10 cellular contexts compared by ENCODE assay signal in the genomic region with DNA sequence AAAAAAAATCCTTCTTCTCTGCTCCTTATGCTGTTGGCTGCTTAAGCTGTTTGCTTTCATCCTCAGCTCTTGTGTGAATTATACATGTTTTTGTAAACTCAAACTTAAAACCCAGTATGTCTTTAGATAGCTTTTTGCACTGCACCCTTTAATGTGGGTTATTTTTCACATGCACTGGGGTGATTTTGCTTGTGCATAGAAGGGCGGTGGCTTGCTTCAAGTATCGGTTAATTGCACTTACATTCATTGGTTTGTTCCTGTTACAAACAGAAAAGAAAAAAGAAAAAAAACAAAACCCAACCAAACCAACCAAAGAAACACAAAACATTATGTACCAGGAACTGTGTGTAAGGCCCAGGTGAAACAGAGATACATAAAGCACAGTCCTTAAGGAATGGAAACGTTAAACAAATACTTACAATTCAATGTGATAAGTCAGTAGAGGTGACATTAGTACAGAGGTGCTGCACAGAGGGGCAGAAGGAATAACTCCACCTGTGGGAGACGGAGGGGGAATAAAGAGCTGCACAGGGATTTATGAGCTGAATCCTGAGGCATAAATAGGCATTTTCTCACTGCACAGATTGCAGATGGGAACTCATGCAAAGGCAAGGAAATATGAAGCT.
"Had no signal": no experiment of that assay in that cellular context is flagged by ENCODE, and none has a peak within 500 bp of the region (broad histone marks: within the 10 kb centered on the region; RNA-seq: fewer than 3 reads in every experiment).

No MANE protein-coding gene starts in this region.

- H3K27ac Mint-ChIP-seq: activated naive CD8-positive, alpha-beta T cell treated with anti-CD3 and anti-CD28 coated beads for 36 hours; activated T-helper 1 cell treated with anti-CD3 and anti-CD28 coated beads, Interleukin-12 subunit alpha, Interleukin-12 subunit beta, Interleukin-2, Interleukin-4 antibody, amounts not matched to agents 30 ng/mL and 10 ng/mL and 1 ng/mL, durations not matched to agents 14 hours and 24 hours and 36 hours had no signal

- H3K9me3 ChIP-seq: gastroesophageal sphincter had no signal

- H3K4me3 ChIP-seq: gastroesophageal sphincter, heart left ventricle, tibial nerve had no signal

- H3K9me3 Mint-ChIP-seq: activated naive CD8-positive, alpha-beta T cell treated with anti-CD3 and anti-CD28 coated beads for 36 hours had no signal

- H3K27me3 ChIP-seq: gastroesophageal sphincter, heart left ventricle, tibial nerve had no signal

- DNase-seq: amniotic stem cell, left ventricle myocardium superior, occipital lobe had no signal

- H3K36me3 ChIP-seq: gastroesophageal sphincter, heart left ventricle, tibial nerve had no signal

- H3K4me1 ChIP-seq: gastroesophageal sphincter, heart left ventricle, tibial nerve had no signal

- H3K4me1 Mint-ChIP-seq: activated naive CD8-positive, alpha-beta T cell treated with anti-CD3 and anti-CD28 coated beads for 36 hours had no signal

- H3K4me3 Mint-ChIP-seq: activated naive CD8-positive, alpha-beta T cell treated with anti-CD3 and anti-CD28 coated beads for 36 hours; activated T-helper 1 cell treated with anti-CD3 and anti-CD28 coated beads, Interleukin-12 subunit alpha, Interleukin-12 subunit beta, Interleukin-2, Interleukin-4 antibody, amounts not matched to agents 30 ng/mL and 10 ng/mL and 1 ng/mL, durations not matched to agents 14 hours and 24 hours and 36 hours had no signal

- ATAC-seq: activated CD4-positive, CD25-positive, alpha-beta regulatory T cell treated with anti-CD3 and anti-CD28 coated beads, Interleukin-2, amount 50 U/mL, for 24 hours; esophagus mucosa; gastroesophageal sphincter; heart left ventricle had no signal

- H3K27ac ChIP-seq: gastroesophageal sphincter, heart left ventricle, tibial nerve had no signal
